ENCODE assay signal across 8 cellular contexts in the genomic region with DNA sequence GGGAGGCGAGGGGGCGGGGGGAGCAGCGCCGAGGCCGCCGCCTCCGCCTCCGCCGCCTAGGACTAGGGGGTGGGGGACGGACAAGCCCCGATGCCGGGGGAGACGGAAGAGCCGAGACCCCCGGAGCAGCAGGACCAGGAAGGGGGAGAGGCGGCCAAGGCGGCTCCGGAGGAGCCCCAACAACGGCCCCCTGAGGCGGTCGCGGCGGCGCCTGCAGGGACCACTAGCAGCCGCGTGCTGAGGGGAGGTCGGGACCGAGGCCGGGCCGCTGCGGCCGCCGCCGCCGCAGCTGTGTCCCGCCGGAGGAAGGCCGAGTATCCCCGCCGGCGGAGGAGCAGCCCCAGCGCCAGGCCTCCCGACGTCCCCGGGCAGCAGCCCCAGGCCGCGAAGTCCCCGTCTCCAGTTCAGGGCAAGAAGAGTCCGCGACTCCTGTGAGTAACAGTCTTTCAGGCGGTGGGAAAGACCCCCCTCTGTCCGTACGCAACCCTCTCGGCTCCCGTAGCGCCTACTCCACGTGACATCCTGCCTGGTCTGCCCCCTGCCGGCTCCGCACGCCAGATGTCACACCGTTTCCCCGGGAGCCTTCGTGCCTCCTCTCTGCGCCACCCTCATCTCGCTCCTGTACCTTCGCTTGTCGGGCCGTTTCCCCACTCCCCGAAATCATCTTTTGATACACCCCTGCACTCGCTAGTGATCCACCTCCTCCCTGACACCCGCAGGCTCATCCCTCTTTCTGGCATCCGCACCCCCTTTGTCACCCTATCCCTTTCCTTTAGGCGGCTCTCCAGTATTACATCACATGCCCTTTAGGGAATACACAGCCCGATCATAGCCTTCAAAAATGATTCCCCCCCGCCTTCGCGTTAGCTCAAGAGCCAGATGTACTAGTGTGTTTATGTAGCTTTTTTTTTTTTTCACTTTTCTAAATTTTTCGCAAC. TPM values are rescaled to one million over a fixed set of nuclear protein-coding genes. Genes with fewer than 3 reads are reported as not detected.
DNase-seq lines count a peak whose midpoint lies in the region; ATAC-seq, FAIRE-seq and TF ChIP-seq lines count a peak whose summit lies in the region.

No MANE protein-coding gene starts in this region.

- no peak overlapping the region for H2BK20ac ChIP-seq in H1 (ENCODE audit: low read length)

- peak overlapping the region; percentile 94 for H3K27ac ChIP-seq in H1 (ENCODE audit: low read depth, low read length)

- peaks cover 0 to 2% (median 2%) of the 10 kb centered on the region in 4 experiments; a peak in 4 of 7 replicates for H3K4me1 ChIP-seq in H1 (replicated peaks in 1 of 4; ENCODE audit: control insufficient read depth in 3 of 4, insufficient read depth in 4 of 4, low read length in 3 of 4)

- H3K23ac ChIP-seq in H1 (ENCODE audit: insufficient read length) = no peak overlapping the region

- peaks cover 47% of the 10 kb centered on the region for H3K4me1 Mint-ChIP-seq in activated CD8-positive, alpha-beta memory T cell treated with anti-CD3 and anti-CD28 coated beads, Interleukin-2, amount 10 ng/mL, durations not matched to agents 7 days and 5 days

- TF ChIP-seq RAD21 in H1 (IDR thresholded peaks at IDR 0.05 in 1 of 2, conservative IDR thresholded peaks at IDR 0.05 in 1 of 2; ENCODE audit: low read depth in 2 of 2, low read length in 2 of 2) = no peak

- DNase-seq in COR-L47 (lab: John Stamatoyannopoulos, UW) (peak; percentile 87), HTR-8/SVneo (ENCODE audit: insufficient read length, low spot score) (peak; percentile 72), NOMO-1 (lab: John Stamatoyannopoulos, UW; ENCODE audit: unreplicated experiment in 2 of 2) (peak; percentile 88), H1 (ENCODE audit: low read depth in 1 of 2, low spot score in 2 of 2) (peak; percentile 61 to 89), mesenteric fat pad (ENCODE audit: low spot score) (peak; percentile 96)
- peak; percentile 94 for DNase-seq in activated CD8-positive, alpha-beta memory T cell treated with anti-CD3 and anti-CD28 coated beads, Interleukin-2, amount 10 ng/mL, durations not matched to agents 7 days and 5 days
- peak; percentile 85 for DNase-seq in stimulated activated CD8-positive, alpha-beta memory T cell treated with anti-CD3 and anti-CD28 coated beads, Interleukin-15, amount 100 ng/mL, for 1 hour (ENCODE audit: low read depth)

- H3K9me3 Mint-ChIP-seq in activated CD8-positive, alpha-beta memory T cell treated with anti-CD3 and anti-CD28 coated beads, Interleukin-2, amount 10 ng/mL, durations not matched to agents 7 days and 5 days (ENCODE audit: low read depth) = no peaks in the 10 kb centered on the region

- peak overlapping the region; percentile 79 for H3K56ac ChIP-seq in H1 (replicated peaks; ENCODE audit: insufficient read length, low read depth, low read length)

- H3K4me3 ChIP-seq in H1 (ENCODE audit: extremely low read depth in 1 of 4, insufficient read depth in 2 of 4, low read depth in 3 of 4, low read length in 4 of 4) = peak overlapping the region; percentile 72 to 98 (median 92)

- H3K27me3 ChIP-seq in H1 (replicated peaks in 1 of 4; ENCODE audit: control insufficient read depth in 3 of 4, extremely low read depth in 1 of 4, insufficient read depth in 3 of 4, low read length in 3 of 4) = no peaks in the 10 kb centered on the region

- H4K5ac ChIP-seq in H1 (ENCODE audit: insufficient read length, low read depth, low read length) = peak overlapping the region; percentile 38

- H2BK12ac ChIP-seq in H1 (ENCODE audit: low read depth, low read length) = no peak overlapping the region

- H3K36me3 ChIP-seq in H1 (ENCODE audit: control insufficient read depth in 2 of 4, insufficient read depth in 4 of 4, low read length in 3 of 4) = peaks cover 0 to 11% (median 0%) of the 10 kb centered on the region in 4 experiments; a peak in 1 of 8 replicates

- no peak overlapping the region for H2BK15ac ChIP-seq in H1 (ENCODE audit: low read length)

- H3K18ac ChIP-seq in H1 (ENCODE audit: extremely low read depth, low read length) = peak overlapping the region; percentile 48

- H2AFZ ChIP-seq in H1 (ENCODE audit: low read length) = no peak overlapping the region

- peak overlapping the region; percentile 69 to 82 for H3K4me2 ChIP-seq in H1 (ENCODE audit: insufficient read depth in 1 of 2, low read depth in 2 of 2, low read length in 2 of 2)

- FAIRE-seq in HTR-8/SVneo (lab: Jason Lieb, UNC) = peak; percentile 92
- FAIRE-seq in H1 (lab: Jason Lieb, UNC) = no peak

- H3K23me2 ChIP-seq in H1 (ENCODE audit: low read depth, low read length) = no peaks in the 10 kb centered on the region

- peak overlapping the region; percentile 58 for H2BK5ac ChIP-seq in H1 (ENCODE audit: low read depth, low read length)

- H4K91ac ChIP-seq in H1 (replicated peaks; ENCODE audit: insufficient read length, low read length) = no peak overlapping the region

- H4K8ac ChIP-seq in H1 (ENCODE audit: extremely low read depth, insufficient read depth, low read length) = peak overlapping the region; percentile 95

- peaks cover 28% of the 10 kb centered on the region for H3K36me3 Mint-ChIP-seq in activated CD8-positive, alpha-beta memory T cell treated with anti-CD3 and anti-CD28 coated beads, Interleukin-2, amount 10 ng/mL, durations not matched to agents 7 days and 5 days

- peak overlapping the region; percentile 99 for H3K4me3 Mint-ChIP-seq in activated CD8-positive, alpha-beta memory T cell treated with anti-CD3 and anti-CD28 coated beads, Interleukin-2, amount 10 ng/mL, durations not matched to agents 7 days and 5 days

- H3K27me3 Mint-ChIP-seq in activated CD8-positive, alpha-beta memory T cell treated with anti-CD3 and anti-CD28 coated beads, Interleukin-2, amount 10 ng/mL, durations not matched to agents 7 days and 5 days = no peaks in the 10 kb centered on the region

- peaks cover 1 to 4% of the 10 kb centered on the region in 2 experiments for H4K20me1 ChIP-seq in H1 (replicated peaks in 1 of 2; ENCODE audit: control insufficient read depth in 1 of 2, insufficient read depth in 2 of 2, low read length in 2 of 2)

- H3K79me1 ChIP-seq in H1 (ENCODE audit: low read depth, low read length) = no peaks in the 10 kb centered on the region

- H2AK5ac ChIP-seq in H1 (ENCODE audit: low read depth, low read length) = no peak overlapping the region

- H3K9me3 ChIP-seq in H1 (ENCODE audit: insufficient read depth in 2 of 2, low read depth in 1 of 2, low read length in 1 of 2) = no peaks in the 10 kb centered on the region

- H3K9ac ChIP-seq in H1 (replicated peaks in 1 of 4; ENCODE audit: extremely low read depth in 1 of 4, low read depth in 3 of 4, low read length in 3 of 4) = peak overlapping the region; percentile 87 to 94 (median 90)

- WGBS in H1 (ENCODE audit: extremely low coverage in 1 of 2, insufficient coverage in 1 of 2, insufficient read length in 1 of 2, insufficient replicate concordance in 2 of 2, low coverage in 1 of 2, low lambda C conversion rate in 2 of 2, missing lambda C conversion rate in 1 of 2), 2 experiments = 1% methylated on average over 54 of the region's 78 CpGs; no CpG with 5 or more reads in 1 of the 2 experiments

- CTCF ChIA-PET in activated CD8-positive, alpha-beta memory T cell treated with anti-CD3 and anti-CD28 coated beads, Interleukin-2, amount 10 ng/mL, durations not matched to agents 7 days and 5 days (lab: Charles Lee) = interaction anchor here (0.9 to 4.4 kb wide), 5 partner anchors 9 to 60 kb away, joined by 3 to 25 read pairs (median 3); no protein-coding TSS in a partner anchor
- CTCF ChIA-PET in H1 (lab: Charles Lee; ENCODE audit: partially characterized antibody) = interaction anchor here (0.7 to 1.2 kb wide), 3 partner anchors 10 to 50 kb away, joined by 3 read pairs; no protein-coding TSS in a partner anchor

- peaks cover 9 to 50% of the 10 kb centered on the region in 2 experiments; a peak in 3 of 4 replicates for H3K79me2 ChIP-seq in H1 (ENCODE audit: control insufficient read depth in 1 of 2, insufficient read depth in 2 of 2, low read length in 2 of 2)

- ATAC-seq in GM21367 (IDR thresholded peaks at IDR 0.05; ENCODE audit: unreplicated experiment) = peak; percentile 35
- ATAC-seq in activated CD8-positive, alpha-beta memory T cell treated with anti-CD3 and anti-CD28 coated beads, Interleukin-2, amount 10 ng/mL, durations not matched to agents 7 days and 5 days = peak; percentile 52

- H3K27ac Mint-ChIP-seq in activated CD8-positive, alpha-beta memory T cell treated with anti-CD3 and anti-CD28 coated beads, Interleukin-2, amount 10 ng/mL, durations not matched to agents 7 days and 5 days = peak overlapping the region; percentile 97

- POLR2A ChIA-PET in H1 (lab: Charles Lee; ENCODE audit: partially characterized antibody) = interaction anchor here (1.9 kb wide), 1 partner anchor 565 kb away, joined by 5 read pairs; no protein-coding TSS in a partner anchor

- H3K14ac ChIP-seq in H1 (ENCODE audit: insufficient read length) = no peak overlapping the region

- no peak; a peak in 1 of 3 replicates for TF ChIP-seq EP300 in H1 (IDR thresholded peaks at IDR 0.05; ENCODE audit: borderline replicate concordance in 1 of 2, low read depth in 2 of 2, low read length in 2 of 2)

- peak; percentile 63 to 94 for TF ChIP-seq POLR2A in H1 (IDR thresholded peaks at IDR 0.05; ENCODE audit: control extremely low read depth in 1 of 2, low read depth in 2 of 2, low read length in 2 of 2)

- H2BK120ac ChIP-seq in H1 (replicated peaks; ENCODE audit: low read depth, low read length) = no peak overlapping the region

- no peak overlapping the region for H3K4ac ChIP-seq in H1 (replicated peaks; ENCODE audit: insufficient read length, low read depth, low read length)

- TF ChIP-seq CTCF in H1 (IDR thresholded peaks at IDR 0.05; ENCODE audit: control extremely low read depth in 1 of 3, insufficient read depth in 1 of 3, low read depth in 1 of 3, low read length in 3 of 3) = peak; percentile 35 to 78 (median 66)

RNA-seq across cellular contexts. Expression of a gene that starts 0.6 kb away (rescaled TPM):
- total RNA-seq in activated CD8-positive, alpha-beta memory T cell treated with anti-CD3 and anti-CD28 coated beads, Interleukin-2, amount 10 ng/mL, durations not matched to agents 7 days and 5 days = 10 to 100 TPM; 54.8 to 69.7 TPM
- total RNA-seq in H1 (2021; fragmentation: NEBNext Ultra II Directional; extraction: Animal tissue kit (Norgen Biotek cat#: 25700)) = 29.0 and 29.5 TPM in 2 replicates
- 7.8 and 10.7 TPM in 2 replicates for polyA plus RNA-seq in H1 (2011; rRNA removed)
- 13.4 TPM for polyA plus RNA-seq in H1 (2011; cell fraction: cytosol; rRNA removed)
- polyA plus RNA-seq in H1 (2011; cell fraction: nucleus; rRNA removed) = 8.6 TPM
- polyA plus RNA-seq in H1 (2012, experiment 1 of 2) = 11.2 to 19.7 TPM (median 12.8 TPM) in 4 replicates
- 3.1 TPM for polyA plus RNA-seq in H1 (2012, experiment 2 of 2)
- 27.9 TPM for polyA plus RNA-seq in H1 (2013, experiment 1 of 2)
- polyA plus RNA-seq in H1 (2013, experiment 2 of 2) = 25.8 TPM
- 14.0 and 16.6 TPM in 2 replicates for polyA minus RNA-seq in H1 (2011; rRNA and poly(A)+ RNA removed)
- polyA minus RNA-seq in H1 (2011; cell fraction: cytosol; rRNA and poly(A)+ RNA removed) = 10.3 TPM
- polyA minus RNA-seq in H1 (2011; cell fraction: nucleus; rRNA and poly(A)+ RNA removed) = 32.9 TPM
- 58.7 TPM for total RNA-seq in mesenteric fat pad

RNA-seq across cellular contexts. Expression of a gene that starts 3.8 kb away (rescaled TPM):
- total RNA-seq in activated CD8-positive, alpha-beta memory T cell treated with anti-CD3 and anti-CD28 coated beads, Interleukin-2, amount 10 ng/mL, durations not matched to agents 7 days and 5 days = 100 to 1,000 TPM; 141 to 225 TPM
- 0.69 and 1.4 TPM in 2 replicates for total RNA-seq in H1 (2021; fragmentation: NEBNext Ultra II Directional; extraction: Animal tissue kit (Norgen Biotek cat#: 25700))
- polyA plus RNA-seq in H1 (2011; rRNA removed) = 2.5 and 2.7 TPM in 2 replicates
- polyA plus RNA-seq in H1 (2011; cell fraction: cytosol; rRNA removed) = 3.0 TPM
- polyA plus RNA-seq in H1 (2011; cell fraction: nucleus; rRNA removed) = 5.6 TPM
- polyA plus RNA-seq in H1 (2012, experiment 1 of 2) = 1.1 to 1.5 TPM (median 1.4 TPM) in 4 replicates
- 0.37 TPM for polyA plus RNA-seq in H1 (2012, experiment 2 of 2)
- 1.2 TPM for polyA plus RNA-seq in H1 (2013, experiment 1 of 2)
- 1.3 TPM for polyA plus RNA-seq in H1 (2013, experiment 2 of 2)
- 5.1 and 6.7 TPM in 2 replicates for polyA minus RNA-seq in H1 (2011; rRNA and poly(A)+ RNA removed)
- not detected for polyA minus RNA-seq in H1 (2011; cell fraction: cytosol; rRNA and poly(A)+ RNA removed)
- 10.1 TPM for polyA minus RNA-seq in H1 (2011; cell fraction: nucleus; rRNA and poly(A)+ RNA removed)
- total RNA-seq in mesenteric fat pad = 17.0 TPM

RNA-seq across cellular contexts. Expression of a gene that starts 43.0 kb away (rescaled TPM):
- total RNA-seq in activated CD8-positive, alpha-beta memory T cell treated with anti-CD3 and anti-CD28 coated beads, Interleukin-2, amount 10 ng/mL, durations not matched to agents 7 days and 5 days = 1 to 10 TPM; 3.4 to 3.5 TPM
- 1.5 and 1.9 TPM in 2 replicates for total RNA-seq in H1 (2021; fragmentation: NEBNext Ultra II Directional; extraction: Animal tissue kit (Norgen Biotek cat#: 25700))
- polyA plus RNA-seq in H1 (2011; rRNA removed) = 0.33 and 0.41 TPM in 2 replicates
- polyA plus RNA-seq in H1 (2011; cell fraction: cytosol; rRNA removed) = 0.37 TPM
- 1.3 TPM for polyA plus RNA-seq in H1 (2011; cell fraction: nucleus; rRNA removed)
- polyA plus RNA-seq in H1 (2012, experiment 1 of 2) = 0.27 to 1.7 TPM (median 0.62 TPM) in 4 replicates
- not detected for polyA plus RNA-seq in H1 (2012, experiment 2 of 2)
- 0.51 TPM for polyA plus RNA-seq in H1 (2013, experiment 1 of 2)
- 0.40 TPM for polyA plus RNA-seq in H1 (2013, experiment 2 of 2)
- 3.0 and 4.6 TPM in 2 replicates for polyA minus RNA-seq in H1 (2011; rRNA and poly(A)+ RNA removed)
- 2.1 TPM for polyA minus RNA-seq in H1 (2011; cell fraction: cytosol; rRNA and poly(A)+ RNA removed)
- polyA minus RNA-seq in H1 (2011; cell fraction: nucleus; rRNA and poly(A)+ RNA removed) = 26.0 TPM
- 2.2 TPM for total RNA-seq in mesenteric fat pad

Comparison
In these comparisons a context has a peak if more than half of its experiments do, and no peak if none do; other contexts are left out.
1. Peak in every context shown above with its lines: DNase-seq, ATAC-seq, H3K4me3 ChIP-seq and H3K27ac ChIP-seq.